Comparison of ENCODE assay signal across 21 cellular contexts in the genomic region with DNA sequence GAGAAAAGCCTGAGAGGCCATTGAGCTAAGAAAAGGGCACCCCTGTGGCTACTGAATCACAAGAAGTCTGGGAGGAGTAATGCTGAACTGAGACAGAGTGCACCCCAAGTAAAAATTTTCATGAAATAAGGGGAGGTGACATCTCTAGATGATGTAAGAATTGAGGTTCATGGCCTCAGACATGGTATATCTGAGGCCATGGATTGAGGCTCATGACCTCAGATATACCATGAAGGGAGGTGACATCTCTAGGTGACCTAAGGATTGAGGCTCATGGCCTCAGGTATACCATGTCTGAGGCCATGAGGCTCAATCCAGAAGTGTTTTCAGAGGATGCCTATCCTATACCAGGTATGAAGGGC.
"Had no signal": no experiment of that assay in that cellular context is flagged by ENCODE, and none has a peak within 500 bp of the region (broad histone marks: within the 10 kb centered on the region; RNA-seq: fewer than 3 reads in every experiment).

No MANE protein-coding gene starts in this region.

- ATAC-seq: esophagus mucosa, heart left ventricle, psoas muscle, sciatic nerve had no signal

- H3K9me3 ChIP-seq: psoas muscle, suprapubic skin, thyroid gland, upper lobe of left lung, uterus had no signal

- H3K36me3 Mint-ChIP-seq: naive B cell had no signal

- H3K4me3 Mint-ChIP-seq: naive B cell, nephron progenitor cell had no signal

- H3K4me1 Mint-ChIP-seq: naive B cell, nephron progenitor cell had no signal

- H3K27ac Mint-ChIP-seq: naive B cell, nephron progenitor cell had no signal

- DNase-seq: cortex of kidney; dorsolateral prefrontal cortex; effector CD8-positive, alpha-beta T cell; heart left ventricle; hippocampal formation; kidney glomerular epithelial cell; mesendoderm; naive B cell; nephron progenitor cell; psoas muscle; spleen; stimulated activated CD4-positive, alpha-beta T cell treated with anti-CD3 and anti-CD28 coated beads, Interleukin-15, amount 100 ng/mL, for 24 hours; stimulated activated CD4-positive, alpha-beta T cell treated with anti-CD3 and anti-CD28 coated beads, Interleukin-1b, Interleukin-23, amount 100 ng/mL, for 48 hours; stimulated activated CD4-positive, alpha-beta T cell treated with anti-CD3 and anti-CD28 coated beads, Interleukin-4, amount 100 ng/mL, for 24 hours; stimulated activated naive CD4-positive, alpha-beta T cell; thyroid gland; upper lobe of left lung; uterus had no signal

- H3K27me3 Mint-ChIP-seq: naive B cell had no signal
